18 cellular contexts compared by ENCODE assay signal in genomic region chr11:573146-573759, GRCh38.
"Had no signal": no experiment of that assay in that cellular context is flagged by ENCODE, and none has a peak within 500 bp of the region (broad histone marks: within the 10 kb centered on the region; RNA-seq: fewer than 3 reads in every experiment).

No MANE protein-coding gene starts in this region.

- H3K4me3 ChIP-seq: stomach, thoracic aorta, vagina had no signal

- DNase-seq: activated CD4-positive, alpha-beta T cell treated with anti-CD3 and anti-CD28 coated beads for 48 hours; activated CD8-positive, alpha-beta T cell treated with anti-CD3 and anti-CD28 coated beads for 36 hours; activated gamma-delta T cell treated with Interleukin-2 at 50 U/mL for 16 hours; activated naive CD8-positive, alpha-beta T cell treated with anti-CD3 and anti-CD28 coated beads for 36 hours; activated T-cell treated with anti-CD3 and anti-CD28 coated beads, Interleukin-2, amount 50 U/mL, for 48 hours; brain microvascular endothelial cell; cerebellar nuclear complex; effector memory CD8-positive, alpha-beta T cell; foreskin melanocyte; head of caudate nucleus; mesenchymal stem cell; natural killer cell; stomach; T-helper 2 cell had no signal

- H3K27ac Mint-ChIP-seq: activated CD8-positive, alpha-beta T cell treated with anti-CD3 and anti-CD28 coated beads for 36 hours; activated naive CD8-positive, alpha-beta T cell treated with anti-CD3 and anti-CD28 coated beads for 36 hours; effector memory CD8-positive, alpha-beta T cell; natural killer cell; WTC11 had no signal

- H3K27me3 ChIP-seq: vagina had no signal

- H3K27ac ChIP-seq: brain microvascular endothelial cell, stomach, thoracic aorta, vagina had no signal

- H3K9me3 Mint-ChIP-seq: activated CD8-positive, alpha-beta T cell treated with anti-CD3 and anti-CD28 coated beads for 36 hours; activated naive CD8-positive, alpha-beta T cell treated with anti-CD3 and anti-CD28 coated beads for 36 hours; effector memory CD8-positive, alpha-beta T cell; natural killer cell; WTC11 had no signal

- H3K36me3 ChIP-seq: brain microvascular endothelial cell, stomach, thoracic aorta, vagina had no signal

- ATAC-seq: activated CD8-positive, alpha-beta T cell treated with anti-CD3 and anti-CD28 coated beads for 36 hours; effector memory CD8-positive, alpha-beta T cell; natural killer cell; sciatic nerve; WTC11 had no signal

- H3K9me3 ChIP-seq: stomach, thoracic aorta, vagina had no signal
